ENCODE assay signal across 11 cellular contexts in the genomic region with DNA sequence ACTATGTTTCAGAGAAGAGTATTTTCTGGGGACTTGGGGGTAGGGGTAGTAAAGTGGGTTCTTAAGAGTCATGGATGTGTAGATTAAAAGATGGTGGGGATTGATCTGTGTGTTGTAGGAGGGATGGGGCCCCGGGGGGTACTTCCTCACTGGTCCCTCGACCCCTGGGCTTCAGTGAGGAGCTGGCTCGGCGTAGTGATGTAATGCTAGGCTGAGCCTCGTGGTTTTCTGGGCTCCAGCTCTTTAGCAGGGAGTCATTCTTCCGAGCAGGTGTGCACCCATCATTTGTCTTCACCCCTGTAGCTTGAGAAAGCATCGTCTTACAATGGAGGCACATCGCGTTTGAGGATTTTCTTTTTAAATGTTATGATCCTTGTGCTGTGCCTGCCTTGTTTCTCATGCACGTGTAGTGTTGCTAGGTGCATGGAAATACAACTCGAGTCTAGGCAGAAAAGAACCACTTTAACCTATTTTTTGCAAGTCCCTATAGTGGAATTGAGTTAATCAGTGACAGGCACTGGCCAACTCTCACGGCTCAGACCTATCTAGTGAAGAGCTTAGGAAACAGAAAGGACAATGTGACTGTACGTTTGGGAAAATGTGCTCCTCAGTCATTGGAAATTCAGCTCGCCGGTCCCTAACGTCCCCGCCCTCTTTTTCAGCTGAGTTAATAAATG.
DNase-seq lines count a peak whose midpoint lies in the region; ATAC-seq, FAIRE-seq and TF ChIP-seq lines count a peak whose summit lies in the region.
"Had no signal": no experiment of that assay in that cellular context is flagged by ENCODE, and none has a peak within 500 bp of the region (broad histone marks: within the 10 kb centered on the region; RNA-seq: fewer than 3 reads in every experiment).

No MANE protein-coding gene starts in this region.

- TF ChIP-seq CTCF in endothelial cell of umbilical vein (IDR thresholded peaks at IDR 0.05; ENCODE audit: extremely low read depth in 1 of 2, insufficient read depth in 1 of 2, low read depth in 1 of 2, low read length in 2 of 2) (no peak), lower leg skin (IDR thresholded peaks at IDR 0.05) (no peak)

- dilution Hi-C loops in endothelial cell of umbilical vein (cut with MboI; ENCODE audit: extremely low pct_ligation_motif_present, low sequenced_read_pairs), result no loop called here

- no peak for FAIRE-seq in endothelial cell of umbilical vein (lab: Jason Lieb, UNC)

- H3K4me3 ChIP-seq in BLaER1, result peak overlapping the region; percentile 74
- H3K4me3 ChIP-seq in HUES64 (ENCODE audit: low read length), result peak overlapping the region; percentile 82
- H3K4me3 ChIP-seq in endothelial cell of umbilical vein (replicated peaks in 1 of 3; ENCODE audit: insufficient read depth in 1 of 3, low read depth in 1 of 3, low read length in 3 of 3), result no peak overlapping the region
- no peak overlapping the region for H3K4me3 ChIP-seq in lower leg skin (ENCODE audit: low read depth, poor library complexity, severe bottlenecking)

- H2AFZ ChIP-seq in endothelial cell of umbilical vein (ENCODE audit: low read depth, low read length), result no peak overlapping the region

- H3K27me3 ChIP-seq in BLaER1 (peaks cover 65% of the 10 kb centered on the region), HUES64 (ENCODE audit: insufficient read depth, low read length) (peaks cover 13% of the 10 kb centered on the region), endothelial cell of umbilical vein (ENCODE audit: control insufficient read depth in 2 of 2, insufficient read depth in 2 of 2, low read length in 2 of 2) (no peaks in the 10 kb centered on the region)

- H3K27ac ChIP-seq in BLaER1, result no peak overlapping the region
- no peak overlapping the region for H3K27ac ChIP-seq in HUES64 (ENCODE audit: low read depth, low read length)
- no peak overlapping the region for H3K27ac ChIP-seq in endothelial cell of umbilical vein (ENCODE audit: insufficient read depth, low read depth, low read length)

- DNase-seq in endothelial cell of umbilical vein (ENCODE audit: low read depth, low spot score), result no peak
- peak; percentile 48 for DNase-seq in mucosa of gallbladder (ENCODE audit: low spot score)
- DNase-seq in lower leg skin (ENCODE audit: low spot score in 2 of 2), result no peak
- no peak for DNase-seq in stimulated activated CD4-positive, alpha-beta T cell treated with anti-CD3 and anti-CD28 coated beads, Interleukin-15, amount 100 ng/mL, for 24 hours
- no peak for DNase-seq in HEK293T (ENCODE audit: extremely low spot score)
- DNase-seq: activated CD4-positive, alpha-beta T cell treated with anti-CD3 and anti-CD28 coated beads for 36 hours; activated gamma-delta T cell treated with Interleukin-2 at 50 U/mL for 16 hours; SIG-M5 had no signal

- H3K4me2 ChIP-seq in BLaER1 (peak overlapping the region; percentile 96), endothelial cell of umbilical vein (ENCODE audit: insufficient read depth, low read length) (no peak overlapping the region)

- BruUV-seq in endothelial cell of umbilical vein (replicated peaks; lab: Mats Ljungman, UMichigan), result TSS peak; percentile 13

- CTCF ChIA-PET in endothelial cell of umbilical vein (lab: Charles Lee), result interaction anchor here (0.6 to 1.2 kb wide), 5 partner anchors 16 to 544 kb away, joined by 3 to 5 read pairs (median 4); no protein-coding TSS in a partner anchor
- CTCF ChIA-PET in HEK293T (lab: Yijun Ruan, JAX), result no interaction called here

- no peaks in the 10 kb centered on the region for H3K9me1 ChIP-seq in endothelial cell of umbilical vein (replicated peaks; ENCODE audit: control insufficient read depth, extremely low read depth, insufficient read depth, low read length)

- H4K20me1 ChIP-seq in BLaER1 (peaks cover 16% of the 10 kb centered on the region), endothelial cell of umbilical vein (replicated peaks; ENCODE audit: control insufficient read depth, extremely low read depth, insufficient read depth, low read length) (no peaks in the 10 kb centered on the region)

- H3K4me1 ChIP-seq in BLaER1 (peaks cover 49% of the 10 kb centered on the region), HUES64 (ENCODE audit: insufficient read depth, low read length) (peaks cover 30% of the 10 kb centered on the region), endothelial cell of umbilical vein (ENCODE audit: control insufficient read depth, extremely low read depth, insufficient read depth, low read length) (peaks cover 8% of the 10 kb centered on the region)

- no peaks in the 10 kb centered on the region for H3K79me2 ChIP-seq in endothelial cell of umbilical vein (ENCODE audit: control insufficient read depth, insufficient read depth, low read length)

- ATAC-seq in HG02759 (IDR thresholded peaks at IDR 0.05; ENCODE audit: unreplicated experiment), result no peak
- ATAC-seq: activated CD4-positive, alpha-beta T cell treated with anti-CD3 and anti-CD28 coated beads for 36 hours had no signal

- H3K36me3 ChIP-seq in BLaER1 (no peaks in the 10 kb centered on the region), HUES64 (ENCODE audit: insufficient read depth, low read length) (no peaks in the 10 kb centered on the region), endothelial cell of umbilical vein (ENCODE audit: control insufficient read depth in 2 of 2, extremely low read depth in 1 of 2, insufficient read depth in 2 of 2, low read length in 2 of 2) (no peaks in the 10 kb centered on the region)

- 26% methylated on average over 17 of the region's 17 CpGs for WGBS in HUES64
- 69 to 81% methylated on average over 17 of the region's 17 CpGs for WGBS in lower leg skin, 2 donors

- intact Hi-C loops in endothelial cell of umbilical vein (cut with micrococcal nuclease), result no loop called here
- intact Hi-C loops in lower leg skin (cut with DNase I; ENCODE audit: low total_unique reads), result no loop called here

- TF ChIP-seq POLR2A in endothelial cell of umbilical vein (IDR thresholded peaks at IDR 0.05; ENCODE audit: low read depth, low read length) (no peak), lower leg skin (IDR thresholded peaks at IDR 0.05) (no peak)

- H3K9me3 ChIP-seq in BLaER1 (no peaks in the 10 kb centered on the region), HUES64 (ENCODE audit: insufficient read depth, low read depth, low read length) (no peaks in the 10 kb centered on the region), endothelial cell of umbilical vein (replicated peaks; ENCODE audit: control insufficient read depth, insufficient read depth, low read length) (no peaks in the 10 kb centered on the region)

- H3K9ac ChIP-seq in BLaER1 (no peak overlapping the region), HUES64 (ENCODE audit: low read depth, low read length) (peak overlapping the region; percentile 22; the same call in 1 of the 2 replicates), endothelial cell of umbilical vein (replicated peaks; ENCODE audit: extremely low read depth, insufficient read depth, low read length) (no peak overlapping the region)

- POLR2A ChIA-PET in endothelial cell of umbilical vein (lab: Charles Lee) (no interaction called here), HEK293T (lab: Yijun Ruan, JAX) (no interaction called here)

TF ChIP-seq in endothelial cell of umbilical vein, 7 proteins besides CTCF, POLR2A, EP300 and RAD21:
- no peak for TF ChIP-seq EZH2 (IDR thresholded peaks at IDR 0.05; ENCODE audit: borderline replicate concordance, low read depth, low read length, severe bottlenecking)
- no peak for TF ChIP-seq FOS (IDR thresholded peaks at IDR 0.05; ENCODE audit: borderline replicate concordance, insufficient read depth, low read length)
- TF ChIP-seq POLR2AphosphoS5 (IDR thresholded peaks at IDR 0.05; ENCODE audit: insufficient read depth, low read depth, low read length), result no peak
- no peak for TF ChIP-seq MYC (IDR thresholded peaks at IDR 0.05; ENCODE audit: low read depth, low read length)
- no peak for TF ChIP-seq GATA2 (IDR thresholded peaks at IDR 0.05; ENCODE audit: insufficient read depth, insufficient read length, low read depth, low read length)
- TF ChIP-seq, protein P1, sequence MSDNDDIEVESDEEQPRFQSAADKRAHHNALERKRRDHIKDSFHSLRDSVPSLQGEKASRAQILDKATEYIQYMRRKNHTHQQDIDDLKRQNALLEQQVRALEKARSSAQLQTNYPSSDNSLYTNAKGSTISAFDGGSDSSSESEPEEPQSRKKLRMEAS (IDR thresholded peaks at IDR 0.05; ENCODE audit: insufficient read depth, insufficient read length), result no peak
- no peak for TF ChIP-seq JUN (IDR thresholded peaks at IDR 0.05; ENCODE audit: borderline replicate concordance, insufficient read depth, insufficient read length, low read depth)

TF ChIP-seq in HEK293T, 16 proteins besides CTCF, POLR2A, EP300 and RAD21:
- TF ChIP-seq, protein P2, sequence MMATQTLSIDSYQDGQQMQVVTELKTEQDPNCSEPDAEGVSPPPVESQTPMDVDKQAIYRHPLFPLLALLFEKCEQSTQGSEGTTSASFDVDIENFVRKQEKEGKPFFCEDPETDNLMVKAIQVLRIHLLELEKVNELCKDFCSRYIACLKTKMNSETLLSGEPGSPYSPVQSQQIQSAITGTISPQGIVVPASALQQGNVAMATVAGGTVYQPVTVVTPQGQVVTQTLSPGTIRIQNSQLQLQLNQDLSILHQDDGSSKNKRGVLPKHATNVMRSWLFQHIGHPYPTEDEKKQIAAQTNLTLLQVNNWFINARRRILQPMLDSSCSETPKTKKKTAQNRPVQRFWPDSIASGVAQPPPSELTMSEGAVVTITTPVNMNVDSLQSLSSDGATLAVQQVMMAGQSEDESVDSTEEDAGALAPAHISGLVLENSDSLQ (IDR thresholded peaks at IDR 0.05), result no peak
- no peak for TF ChIP-seq ZNF384 (IDR thresholded peaks at IDR 0.05)
- TF ChIP-seq SP1 (IDR thresholded peaks at IDR 0.05), result no peak
- TF ChIP-seq TARDBP (IDR thresholded peaks at IDR 0.05), result no peak
- TF ChIP-seq BHLHE40 (IDR thresholded peaks at IDR 0.05; ENCODE audit: borderline replicate concordance), result no peak
- TF ChIP-seq L3MBTL2 (conservative IDR thresholded peaks at IDR 0.05), result no peak
- no peak for TF ChIP-seq LEF1 (IDR thresholded peaks at IDR 0.05; ENCODE audit: borderline replicate concordance)
- no peak for TF ChIP-seq CTBP1 (IDR thresholded peaks at IDR 0.05; ENCODE audit: borderline replicate concordance)
- no peak for TF ChIP-seq ARNT (IDR thresholded peaks at IDR 0.05)
- no peak for TF ChIP-seq HDGF (IDR thresholded peaks at IDR 0.05; ENCODE audit: borderline replicate concordance)
- no peak for TF ChIP-seq FOXK2 (IDR thresholded peaks at IDR 0.05)
- no peak for TF ChIP-seq ELF4 (IDR thresholded peaks at IDR 0.05)
- no peak for TF ChIP-seq NFRKB (IDR thresholded peaks at IDR 0.05)
- TF ChIP-seq SUZ12 (IDR thresholded peaks at IDR 0.05), result no peak
- no peak for TF ChIP-seq FOXA1 (IDR thresholded peaks at IDR 0.05)
- no peak for TF ChIP-seq FOXM1 (IDR thresholded peaks at IDR 0.05; ENCODE audit: borderline replicate concordance)

Comparison
In these comparisons a context has a peak if more than half of its experiments do, and no peak if none do; other contexts are left out.
1. H3K4me3 ChIP-seq: peak in BLaER1 (single experiment) and HUES64 (single experiment); none in endothelial cell of umbilical vein (0 of 3) and lower leg skin (single experiment).